Comparison of ENCODE assay signal across 16 cellular contexts in genomic region chr13:39766464-39767167, GRCh38.
DNase-seq lines count a peak whose midpoint lies in the region; ATAC-seq and TF ChIP-seq lines count a peak whose summit lies in the region.
"Had no signal": no experiment of that assay in that cellular context is flagged by ENCODE, and none has a peak within 500 bp of the region (broad histone marks: within the 10 kb centered on the region; RNA-seq: fewer than 3 reads in every experiment).

No MANE protein-coding gene starts in this region.

- H3K4me3 ChIP-seq in heart right ventricle (no peak overlapping the region), left ventricle myocardium inferior (no peak overlapping the region), left lung (no peak overlapping the region)
- H3K4me3 ChIP-seq: heart left ventricle, skin epidermis, vagina had no signal

- peaks cover 0 to 11% (median 0%) of the 10 kb centered on the region in 11 donors for H3K9me3 ChIP-seq in heart right ventricle
- no peaks in the 10 kb centered on the region for H3K9me3 ChIP-seq in left ventricle myocardium inferior (replicated peaks)
- no peaks in the 10 kb centered on the region for H3K9me3 ChIP-seq in left lung
- H3K9me3 ChIP-seq: vagina had no signal

- H3K36me3 ChIP-seq in heart right ventricle (no peaks in the 10 kb centered on the region), left ventricle myocardium inferior (no peaks in the 10 kb centered on the region), left lung (no peaks in the 10 kb centered on the region)
- H3K36me3 ChIP-seq: vagina had no signal

- 80 to 91% methylated on average over 2 of the region's 2 CpGs for WGBS in heart right ventricle, 2 donors

- no peak for DNase-seq in heart right ventricle
- no peak for DNase-seq in left ventricle myocardium inferior
- peak; percentile 28 to 29 for DNase-seq in cerebellar nuclear complex (lab: John Stamatoyannopoulos, UW)
- no peak for DNase-seq in left lung
- DNase-seq in kidney tubule cell (ENCODE audit: low spot score), result no peak
- DNase-seq in NCI-H1105 (lab: John Stamatoyannopoulos, UW), result no peak
- no peak for DNase-seq in SKM-1 (lab: John Stamatoyannopoulos, UW; ENCODE audit: unreplicated experiment)
- DNase-seq: activated effector memory CD4-positive, alpha-beta T cell treated with Interleukin-2 at 50 U/mL for 16 hours; effector CD4-positive, alpha-beta T cell; immature natural killer cell; SW 1271 had no signal

- no peaks in the 10 kb centered on the region for H3K27me3 ChIP-seq in heart right ventricle
- H3K27me3 ChIP-seq in left ventricle myocardium inferior (ENCODE audit: low read depth), result no peaks in the 10 kb centered on the region
- no peaks in the 10 kb centered on the region for H3K27me3 ChIP-seq in left lung
- H3K27me3 ChIP-seq: heart left ventricle, vagina had no signal

- ATAC-seq in heart right ventricle (peak in 7 of 8 donors; percentile 11 to 61 (median 56)), left lung (peak; percentile 45), GM21381 (IDR thresholded peaks at IDR 0.05; ENCODE audit: unreplicated experiment) (no peak)

- intact Hi-C loops in heart right ventricle (cut with DNase I) (loop anchor here in 1 of 10 donors (5.0 kb wide), 1 partner anchor 301 kb away; no protein-coding TSS in a partner anchor), left ventricle myocardium inferior (cut with micrococcal nuclease) (no loop called here), left lung (cut with DNase I) (no loop called here)

- H3K4me1 ChIP-seq in heart right ventricle (peaks cover 0 to 25% (median 9%) of the 10 kb centered on the region in 9 donors), left ventricle myocardium inferior (peaks cover 16% of the 10 kb centered on the region), left lung (no peaks in the 10 kb centered on the region)
- H3K4me1 ChIP-seq: parathyroid adenoma had no signal

- TF ChIP-seq CTCF in heart right ventricle (IDR thresholded peaks at IDR 0.05) (no peak), left ventricle myocardium inferior (IDR thresholded peaks at IDR 0.05; ENCODE audit: borderline replicate concordance) (no peak), left lung (IDR thresholded peaks at IDR 0.05) (no peak)

- H3K27ac ChIP-seq in heart right ventricle (peak overlapping the region in 1 of 10 donors; percentile 21), left ventricle myocardium inferior (replicated peaks) (no peak overlapping the region), left lung (peak overlapping the region in 1 of 2 donors; percentile 29)
- H3K27ac ChIP-seq: parathyroid adenoma, vagina had no signal

Comparison
In these comparisons a context has a peak if more than half of its experiments do, and no peak if none do; other contexts are left out.
1. DNase-seq: peak in cerebellar nuclear complex (2 of 2); none in heart right ventricle (0 of 2), left ventricle myocardium inferior (single experiment), left lung (0 of 2), kidney tubule cell (single experiment), NCI-H1105 (single experiment) and SKM-1 (single experiment).